1 cellular context compared by ENCODE assay signal in the genomic region with DNA sequence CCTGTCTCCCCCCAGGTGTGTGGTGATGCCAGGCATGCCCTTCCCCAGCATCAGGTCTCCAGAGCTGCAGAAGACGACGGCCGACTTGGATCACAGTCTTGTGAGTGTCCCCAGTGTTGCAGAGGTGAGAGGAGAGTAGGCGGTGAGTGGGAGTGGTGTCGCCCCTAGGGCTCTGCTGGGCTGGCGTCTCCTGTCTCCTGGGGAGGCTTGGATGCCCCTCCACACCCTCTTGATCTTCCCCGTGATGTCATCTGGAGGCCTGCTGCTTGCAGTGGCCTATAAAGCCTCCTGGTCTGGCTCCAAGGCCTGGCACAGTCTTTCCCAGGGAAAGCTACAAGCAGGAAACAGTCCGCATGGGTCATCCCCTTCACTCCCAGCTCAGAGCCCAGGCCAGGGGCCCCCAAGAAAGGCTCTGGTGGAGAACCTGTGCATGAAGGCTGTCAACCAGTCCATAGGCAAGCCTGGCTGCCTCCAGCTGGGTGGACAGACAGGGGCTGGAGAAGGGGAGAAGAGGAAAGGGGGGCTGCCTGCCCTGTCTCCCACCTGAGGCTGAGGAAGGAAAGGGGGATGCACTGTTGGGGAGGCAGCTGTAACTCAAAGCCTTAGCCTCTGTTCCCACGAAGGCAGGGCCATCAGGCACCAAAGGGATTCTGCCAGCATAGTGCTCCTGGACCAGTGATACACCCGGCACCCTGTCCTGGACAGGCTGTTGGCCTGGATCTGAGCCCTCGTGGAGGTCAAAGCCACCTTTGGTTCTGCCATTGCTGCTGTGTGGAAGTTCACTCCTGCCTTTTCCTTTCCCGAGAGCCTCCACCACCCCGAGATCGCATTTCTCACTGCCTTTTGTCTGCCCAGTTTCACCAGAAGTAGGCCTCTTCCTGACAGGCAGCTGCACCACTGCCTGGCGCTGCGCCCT. TPM values are rescaled to one million over a fixed set of nuclear protein-coding genes. Genes with fewer than 3 reads are reported as not detected.
"Had no signal": no experiment of that assay in that cellular context is flagged by ENCODE, and none has a peak within 500 bp of the region (broad histone marks: within the 10 kb centered on the region; RNA-seq: fewer than 3 reads in every experiment).

No MANE protein-coding gene starts in this region.

RNA-seq across cellular contexts. Expression of gene IQSEC3, which starts 53.6 kb away (rescaled TPM):
- total RNA-seq: bronchial epithelial cell had no signal
